In the genomic region with DNA sequence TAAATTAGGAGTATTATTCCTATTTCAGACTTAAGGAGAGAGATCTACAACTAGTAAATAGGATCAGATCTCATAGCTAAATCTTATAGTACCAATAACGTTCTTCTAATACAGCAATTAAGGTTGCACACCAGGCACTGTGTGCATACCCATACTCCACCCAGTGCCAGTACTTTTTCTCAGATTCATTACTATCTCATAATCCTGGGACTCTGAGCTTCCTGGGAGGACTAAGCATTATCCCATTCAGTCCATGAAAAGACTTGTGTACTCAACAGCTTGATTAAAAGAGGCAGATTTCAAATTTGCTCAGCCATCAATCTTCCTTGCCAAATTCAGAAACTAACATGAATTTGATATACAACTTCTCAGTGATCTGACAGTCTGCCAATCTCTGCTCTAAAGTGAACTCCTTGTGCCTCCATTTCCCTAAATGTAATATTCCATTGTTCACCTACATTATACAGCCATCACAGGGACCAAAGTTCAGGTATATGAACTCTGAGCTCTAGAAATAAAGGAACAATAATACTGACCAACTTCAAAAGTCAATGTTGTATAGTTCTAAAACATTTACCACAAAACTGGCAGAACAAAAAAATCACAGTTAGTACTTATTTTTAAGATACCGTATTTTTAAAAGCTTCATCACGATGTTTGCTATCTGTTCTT, we compare ENCODE assay signal across 17 cellular contexts.
"Had no signal": no experiment of that assay in that cellular context is flagged by ENCODE, and none has a peak within 500 bp of the region (broad histone marks: within the 10 kb centered on the region; RNA-seq: fewer than 3 reads in every experiment).

No MANE protein-coding gene starts in this region.

- H3K27ac ChIP-seq: foreskin keratinocyte, tibial nerve, vagina had no signal

- H3K27me3 ChIP-seq: foreskin keratinocyte, tibial nerve, vagina had no signal

- H3K4me1 ChIP-seq: foreskin keratinocyte, tibial nerve, vagina had no signal

- H3K36me3 ChIP-seq: tibial nerve, vagina had no signal

- ATAC-seq: effector memory CD8-positive, alpha-beta T cell; foreskin keratinocyte; left ventricle myocardium superior; natural killer cell treated with Interleukin-12 subunit alpha and Interleukin-12 subunit beta and Interleukin-15 and Interleukin-18, amount 100 ng/mL, for 72 hours had no signal

- H3K9me3 ChIP-seq: tibial nerve, vagina had no signal

- H3K4me3 ChIP-seq: tibial nerve, vagina had no signal

- DNase-seq: activated CD4-positive, alpha-beta T cell treated with anti-CD3 and anti-CD28 coated beads, Interleukin-2, amount 50 U/mL, for 1 hour; activated CD8-positive, alpha-beta memory T cell treated with anti-CD3 and anti-CD28 coated beads for 24 hours; activated naive CD4-positive, alpha-beta T cell treated with Interleukin-2 at 50 U/mL for 16 hours; aorta; cerebellar nuclear complex; dermis blood vessel endothelial cell; effector memory CD8-positive, alpha-beta T cell; foreskin keratinocyte; glutamatergic neuron; left ventricle myocardium superior; mesenchymal stem cell; stimulated activated CD4-positive, alpha-beta T cell treated with anti-CD3 and anti-CD28 coated beads, Interleukin-2, amount 100 ng/mL, for 48 hours; stimulated activated naive CD4-positive, alpha-beta T cell treated with Interleukin-2 at 50 U/mL for 16 hours; substantia nigra had no signal
